In genomic region chr1:186620951-186621350, GRCh38 we compare ENCODE assay signal across 12 cellular contexts. TPM values are rescaled to one million over a fixed set of nuclear protein-coding genes. Genes with fewer than 3 reads are reported as not detected.
DNase-seq lines count a peak whose midpoint lies in the region; ATAC-seq and TF ChIP-seq lines count a peak whose summit lies in the region.
"Had no signal": no experiment of that assay in that cellular context is flagged by ENCODE, and none has a peak within 500 bp of the region (broad histone marks: within the 10 kb centered on the region; RNA-seq: fewer than 3 reads in every experiment).

No MANE protein-coding gene starts in this region.

- H3K27ac Mint-ChIP-seq in CD14-positive monocyte (peak overlapping the region; percentile 86 to 97 (median 93)), mesothelial cell of epicardium (no peak overlapping the region)
- H3K27ac Mint-ChIP-seq: H9 had no signal

- H3K9ac ChIP-seq in SK-N-SH: no peak overlapping the region; the same call in 1 of the 2 replicates

- H3K9me3 Mint-ChIP-seq in CD14-positive monocyte: peaks cover 0 to 2% (median 0%) of the 10 kb centered on the region in 7 donors
- no peaks in the 10 kb centered on the region for H3K9me3 Mint-ChIP-seq in mesothelial cell of epicardium
- H3K9me3 Mint-ChIP-seq: H9 had no signal

- no peak overlapping the region for H2AFZ ChIP-seq in SK-N-SH (ENCODE audit: low read depth)

- no peak overlapping the region for H3K4me3 Mint-ChIP-seq in CD14-positive monocyte
- no peak overlapping the region for H3K4me3 Mint-ChIP-seq in mesothelial cell of epicardium
- H3K4me3 Mint-ChIP-seq: H9 had no signal

- H3K4me3 ChIP-seq in SK-N-SH (ENCODE audit: low read depth in 2 of 2, low read length in 1 of 2) (no peak overlapping the region), testis (no peak overlapping the region)

- no peaks in the 10 kb centered on the region for H3K27me3 ChIP-seq in SK-N-SH (ENCODE audit: insufficient read depth)
- H3K27me3 ChIP-seq in testis: no peaks in the 10 kb centered on the region

- peak; percentile 20 for ATAC-seq in HG02610 (IDR thresholded peaks at IDR 0.05; ENCODE audit: unreplicated experiment)
- ATAC-seq: left cardiac atrium had no signal

- no peaks in the 10 kb centered on the region; a peak in 1 of 4 replicates for H3K4me1 ChIP-seq in SK-N-SH (ENCODE audit: control insufficient read depth in 1 of 2, insufficient read depth in 2 of 2, low read depth in 1 of 2, low read length in 1 of 2)
- no peaks in the 10 kb centered on the region for H3K4me1 ChIP-seq in testis

- H3K9me3 ChIP-seq in SK-N-SH (no peaks in the 10 kb centered on the region), testis (no peaks in the 10 kb centered on the region)

- peak; percentile 55 for DNase-seq in CD14-positive monocyte (ENCODE audit: low spot score)
- no peak for DNase-seq in SK-N-SH
- peak; percentile 65 for DNase-seq in fibroblast of the conjunctiva (ENCODE audit: low read depth)
- no peak for DNase-seq in testis
- DNase-seq in mesothelial cell of epicardium (ENCODE audit: low spot score in 2 of 2, unreplicated experiment in 2 of 2): no peak
- no peak for DNase-seq in NCI-H1417 treated with DMSO at 0.1 percent for 48 hours (lab: John Stamatoyannopoulos, UW)
- no peak for DNase-seq in activated CD8-positive, alpha-beta memory T cell treated with anti-CD3 and anti-CD28 coated beads, Interleukin-2, amount 50 U/mL, for 4 hours
- DNase-seq: H9; left cardiac atrium; NCI-H1048; stimulated activated CD4-positive, alpha-beta T cell treated with anti-CD3 and anti-CD28 coated beads, Interleukin-4, amount 100 ng/mL, for 1 hour had no signal

- H3F3A ChIP-seq in SK-N-SH (replicated peaks; ENCODE audit: insufficient read depth): peaks cover 11% of the 10 kb centered on the region

- POLR2A ChIA-PET in SK-N-SH (lab: Yijun Ruan, JAX): no interaction called here

- no peak for TF ChIP-seq POLR2A in testis (IDR thresholded peaks at IDR 0.05)

- WGBS in SK-N-SH (ENCODE audit: low lambda C conversion rate): 63% methylated on average over 1 of the region's 1 CpG
- 90 to 97% methylated on average over 1 of the region's 1 CpG for WGBS in testis, 2 donors

- H3K27ac ChIP-seq in SK-N-SH (ENCODE audit: low read depth in 2 of 2, low read length in 1 of 2) (peak overlapping the region; percentile 12 to 74; a peak in 3 of 4 replicates), testis (no peak overlapping the region)

- no peaks in the 10 kb centered on the region for H3K79me2 ChIP-seq in SK-N-SH (ENCODE audit: insufficient read depth)

- no peaks in the 10 kb centered on the region for H3K36me3 ChIP-seq in SK-N-SH (replicated peaks in 1 of 2; ENCODE audit: control insufficient read depth in 1 of 2, insufficient read depth in 2 of 2, low read length in 1 of 2)
- H3K36me3 ChIP-seq in testis (ENCODE audit: low read depth, missing control alignments): no peaks in the 10 kb centered on the region

- no peaks in the 10 kb centered on the region for H4K20me1 ChIP-seq in SK-N-SH (ENCODE audit: insufficient read depth)

- no peak for TF ChIP-seq EP300 in SK-N-SH (IDR thresholded peaks at IDR 0.05; ENCODE audit: borderline replicate concordance in 1 of 2, low read depth in 1 of 2, low read length in 1 of 2)

- TF ChIP-seq RAD21 in SK-N-SH (IDR thresholded peaks at IDR 0.05; ENCODE audit: low read length): no peak

- peaks cover 44% of the 10 kb centered on the region for H3K4me1 Mint-ChIP-seq in CD14-positive monocyte
- H3K4me1 Mint-ChIP-seq in mesothelial cell of epicardium: no peaks in the 10 kb centered on the region
- H3K4me1 Mint-ChIP-seq: H9 had no signal

- TF ChIP-seq CTCF in CD14-positive monocyte (IDR thresholded peaks at IDR 0.05) (no peak), SK-N-SH (IDR thresholded peaks at IDR 0.05) (no peak), testis (IDR thresholded peaks at IDR 0.05) (no peak), mesothelial cell of epicardium (IDR thresholded peaks at IDR 0.05; ENCODE audit: unreplicated experiment) (no peak)

- H3K4me2 ChIP-seq in SK-N-SH: no peak overlapping the region

- H3K27me3 Mint-ChIP-seq in CD14-positive monocyte (ENCODE audit: low read depth in 3 of 3) (no peaks in the 10 kb centered on the region), mesothelial cell of epicardium (ENCODE audit: low read depth) (no peaks in the 10 kb centered on the region)

- no peaks in the 10 kb centered on the region for H3K9me2 ChIP-seq in SK-N-SH

- CTCF ChIA-PET in SK-N-SH (lab: Yijun Ruan, JAX): no interaction called here

- intact Hi-C loops in CD14-positive monocyte (cut with micrococcal nuclease) (loop anchor here in 1 of 2 donors (5.0 kb wide), 1 partner anchor 36 kb away; no protein-coding TSS in a partner anchor), testis (cut with DNase I; ENCODE audit: low total_unique reads) (no loop called here)

- peaks cover 0 to 3% of the 10 kb centered on the region in 2 donors for H3K36me3 Mint-ChIP-seq in CD14-positive monocyte
- no peaks in the 10 kb centered on the region for H3K36me3 Mint-ChIP-seq in mesothelial cell of epicardium

TF ChIP-seq in SK-N-SH, 30 proteins besides CTCF, POLR2A, EP300 and RAD21:
- TF ChIP-seq CHD2 (IDR thresholded peaks at IDR 0.05; ENCODE audit: low read length, partially characterized antibody): no peak
- no peak for TF ChIP-seq SMC3 (IDR thresholded peaks at IDR 0.05; ENCODE audit: low read depth, low read length)
- TF ChIP-seq TCF12 (IDR thresholded peaks at IDR 0.05): peak; percentile 59
- 0 out of 2 replicates have a peak, but pooled peaks have one; percentile 8 for TF ChIP-seq TEAD4 (IDR thresholded peaks at IDR 0.05; ENCODE audit: borderline replicate concordance, insufficient read depth)
- TF ChIP-seq EZH2phosphoT487 (IDR thresholded peaks at IDR 0.05; ENCODE audit: borderline replicate concordance, low read depth): no peak
- TF ChIP-seq, protein P1, sequence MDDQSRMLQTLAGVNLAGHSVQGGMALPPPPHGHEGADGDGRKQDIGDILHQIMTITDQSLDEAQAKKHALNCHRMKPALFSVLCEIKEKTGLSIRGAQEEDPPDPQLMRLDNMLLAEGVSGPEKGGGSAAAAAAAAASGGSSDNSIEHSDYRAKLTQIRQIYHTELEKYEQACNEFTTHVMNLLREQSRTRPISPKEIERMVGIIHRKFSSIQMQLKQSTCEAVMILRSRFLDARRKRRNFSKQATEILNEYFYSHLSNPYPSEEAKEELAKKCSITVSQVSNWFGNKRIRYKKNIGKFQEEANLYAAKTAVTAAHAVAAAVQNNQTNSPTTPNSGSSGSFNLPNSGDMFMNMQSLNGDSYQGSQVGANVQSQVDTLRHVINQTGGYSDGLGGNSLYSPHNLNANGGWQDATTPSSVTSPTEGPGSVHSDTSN (IDR thresholded peaks at IDR 0.05): peak; percentile 41
- TF ChIP-seq, protein P2, sequence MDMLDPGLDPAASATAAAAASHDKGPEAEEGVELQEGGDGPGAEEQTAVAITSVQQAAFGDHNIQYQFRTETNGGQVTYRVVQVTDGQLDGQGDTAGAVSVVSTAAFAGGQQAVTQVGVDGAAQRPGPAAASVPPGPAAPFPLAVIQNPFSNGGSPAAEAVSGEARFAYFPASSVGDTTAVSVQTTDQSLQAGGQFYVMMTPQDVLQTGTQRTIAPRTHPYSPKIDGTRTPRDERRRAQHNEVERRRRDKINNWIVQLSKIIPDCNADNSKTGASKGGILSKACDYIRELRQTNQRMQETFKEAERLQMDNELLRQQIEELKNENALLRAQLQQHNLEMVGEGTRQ (IDR thresholded peaks at IDR 0.05; ENCODE audit: borderline replicate concordance, low read depth, low read length): no peak
- no peak for TF ChIP-seq GABPA (IDR thresholded peaks at IDR 0.05; ENCODE audit: low read depth)
- no peak for TF ChIP-seq FOXM1 (IDR thresholded peaks at IDR 0.05; ENCODE audit: low read depth)
- TF ChIP-seq NFIC (IDR thresholded peaks at IDR 0.05; ENCODE audit: borderline replicate concordance): 0 out of 2 replicates have a peak, but pooled peaks have one; percentile 20
- 0 out of 2 replicates have a peak, but pooled peaks have one; percentile 23 for TF ChIP-seq FOSL2 (IDR thresholded peaks at IDR 0.05; ENCODE audit: borderline replicate concordance, low read depth)
- TF ChIP-seq MXI1 (IDR thresholded peaks at IDR 0.05; ENCODE audit: low read depth, low read length): no peak

RNA-seq across cellular contexts. Expression of gene PTGS2, which starts 59.3 kb away (rescaled TPM):
- polyA plus RNA-seq in CD14-positive monocyte: 100 to 1,000 TPM in 1 of 2 donors, 10 to 100 TPM in 1; 39.2 to 113 TPM
- 5.9 and 6.3 TPM in 2 replicates for polyA plus RNA-seq in SK-N-SH (2012; rRNA removed)
- 4.1 and 5.8 TPM in 2 replicates for polyA plus RNA-seq in SK-N-SH (2012; cell fraction: cytosol; rRNA removed)
- polyA plus RNA-seq in SK-N-SH (2012; cell fraction: nucleus; rRNA removed): 12.8 and 17.6 TPM in 2 replicates
- 1 to 10 TPM in 1 of 2 donors, under 1 TPM in 1; 0.19 to 1.0 TPM for total RNA-seq in testis
- polyA plus RNA-seq in testis (ENCODE audit: insufficient read depth, low read depth, low replicate concordance): 0.75 TPM
- 18.4 to 20.2 TPM (median 19.1 TPM) in 3 replicates for total RNA-seq in mesothelial cell of epicardium

Comparison
In these comparisons a context has a peak if more than half of its experiments do, and no peak if none do; other contexts are left out.
1. DNase-seq: peak in CD14-positive monocyte (single experiment) and fibroblast of the conjunctiva (single experiment); none in SK-N-SH (single experiment), testis (single experiment), mesothelial cell of epicardium (0 of 2), NCI-H1417 treated with DMSO at 0.1 percent for 48 hours (single experiment) and activated CD8-positive, alpha-beta memory T cell treated with anti-CD3 and anti-CD28 coated beads, Interleukin-2, amount 50 U/mL, for 4 hours (single experiment).
2. H3K27ac ChIP-seq: peak in SK-N-SH (2 of 2); none in testis (0 of 2).